In the genomic region with DNA sequence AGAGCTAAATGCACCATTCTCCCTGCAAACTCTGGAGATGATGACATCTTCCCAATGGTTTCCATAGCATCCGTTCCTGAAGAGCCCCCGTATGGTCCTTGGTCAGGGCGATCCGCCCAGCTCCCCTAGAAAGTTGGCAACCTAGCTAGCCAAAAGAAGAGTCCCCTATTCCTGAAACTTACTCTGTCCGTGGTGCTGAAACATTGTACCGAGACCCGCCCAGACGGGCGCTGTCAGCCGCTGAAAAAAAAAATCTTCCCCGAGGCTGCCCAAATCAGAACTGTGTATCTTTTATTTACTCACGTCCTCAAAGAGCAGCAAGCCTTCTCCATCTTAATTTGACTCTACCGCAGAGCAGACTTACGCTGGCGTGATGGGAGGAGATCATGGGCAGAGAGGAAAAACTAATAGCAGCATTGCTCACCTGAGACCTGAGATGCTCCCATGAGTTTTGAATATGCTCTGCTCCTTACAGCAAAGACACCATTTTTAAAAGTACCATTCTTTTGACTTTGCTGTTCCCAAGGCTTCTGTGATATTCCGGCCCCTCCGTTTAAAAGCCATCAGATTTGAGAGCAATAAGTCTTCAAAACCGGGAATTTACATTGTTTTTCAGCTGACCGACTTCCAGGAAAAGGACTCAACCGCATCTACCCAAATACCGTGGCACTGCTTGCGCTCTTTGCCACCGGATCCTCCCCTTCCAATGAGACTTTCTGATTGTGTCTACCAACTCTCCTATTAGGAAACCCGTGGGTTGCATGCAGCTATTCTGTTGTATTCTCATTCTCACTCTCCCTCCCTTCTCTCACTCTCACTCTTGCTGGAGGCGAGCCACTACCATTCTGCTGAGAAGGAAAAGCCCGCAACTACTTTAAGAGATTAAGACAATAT, we compare ENCODE assay signal across 1 cellular context.
TF ChIP-seq lines count a peak whose summit lies in the region.

A gene (plus strand): TSS at position 811 of the 894 bp plus-strand sequence. CDS start 153 bp downstream, outside the sequence.

TF ChIP-seq in IMR-90, 13 proteins besides CTCF, POLR2A, EP300 and RAD21 (continued from another document):
- TF ChIP-seq, protein P1, sequence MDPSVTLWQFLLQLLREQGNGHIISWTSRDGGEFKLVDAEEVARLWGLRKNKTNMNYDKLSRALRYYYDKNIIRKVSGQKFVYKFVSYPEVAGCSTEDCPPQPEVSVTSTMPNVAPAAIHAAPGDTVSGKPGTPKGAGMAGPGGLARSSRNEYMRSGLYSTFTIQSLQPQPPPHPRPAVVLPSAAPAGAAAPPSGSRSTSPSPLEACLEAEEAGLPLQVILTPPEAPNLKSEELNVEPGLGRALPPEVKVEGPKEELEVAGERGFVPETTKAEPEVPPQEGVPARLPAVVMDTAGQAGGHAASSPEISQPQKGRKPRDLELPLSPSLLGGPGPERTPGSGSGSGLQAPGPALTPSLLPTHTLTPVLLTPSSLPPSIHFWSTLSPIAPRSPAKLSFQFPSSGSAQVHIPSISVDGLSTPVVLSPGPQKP (IDR thresholded peaks at IDR 0.05; ENCODE audit: borderline replicate concordance, low read depth, low read length): no peak
